10 cellular contexts compared by ENCODE assay signal in genomic region chr10:132665946-132666732, GRCh38.
DNase-seq lines count a peak whose midpoint lies in the region; ATAC-seq, FAIRE-seq and TF ChIP-seq lines count a peak whose summit lies in the region.
"Had no signal": no experiment of that assay in that cellular context is flagged by ENCODE, and none has a peak within 500 bp of the region (broad histone marks: within the 10 kb centered on the region; RNA-seq: fewer than 3 reads in every experiment).

No MANE protein-coding gene starts in this region.

- no peak overlapping the region for H3K4me3 Mint-ChIP-seq in activated naive CD8-positive, alpha-beta T cell treated with anti-CD3 and anti-CD28 coated beads, Interleukin-2, amount 50 U/mL, for 24 hours
- H3K4me3 Mint-ChIP-seq: activated naive CD8-positive, alpha-beta T cell treated with anti-CD3 and anti-CD28 coated beads, Interleukin-2, amount 10 ng/mL, durations not matched to agents 7 days and 5 days had no signal

- H3K27ac Mint-ChIP-seq in activated naive CD8-positive, alpha-beta T cell treated with anti-CD3 and anti-CD28 coated beads, Interleukin-2, amount 50 U/mL, for 24 hours, result peak overlapping the region; percentile 68
- H3K27ac Mint-ChIP-seq: activated naive CD8-positive, alpha-beta T cell treated with anti-CD3 and anti-CD28 coated beads, Interleukin-2, amount 10 ng/mL, durations not matched to agents 7 days and 5 days had no signal

- H3K36me3 ChIP-seq in lower lobe of right lung, result no peaks in the 10 kb centered on the region

- no peak overlapping the region for H3K27ac ChIP-seq in lower lobe of right lung

- intact Hi-C loops in lower lobe of right lung (cut with DNase I) (no loop called here), posterior vena cava (cut with DNase I) (no loop called here)

- peaks cover 2% of the 10 kb centered on the region for H3K36me3 Mint-ChIP-seq in activated naive CD8-positive, alpha-beta T cell treated with anti-CD3 and anti-CD28 coated beads, Interleukin-2, amount 50 U/mL, for 24 hours (ENCODE audit: low read depth)
- H3K36me3 Mint-ChIP-seq: activated naive CD8-positive, alpha-beta T cell treated with anti-CD3 and anti-CD28 coated beads, Interleukin-2, amount 10 ng/mL, durations not matched to agents 7 days and 5 days had no signal

- DNase-seq in CD1c-positive myeloid dendritic cell (ENCODE audit: extremely low spot score) (peak; percentile 80), HTR-8/SVneo (ENCODE audit: insufficient read length, low spot score) (peak; percentile 42), lower lobe of right lung (peak; percentile 24), posterior vena cava (ENCODE audit: low spot score) (no peak), NCI-H1436 (lab: John Stamatoyannopoulos, UW) (no peak)
- no peak for DNase-seq in activated naive CD8-positive, alpha-beta T cell treated with anti-CD3 and anti-CD28 coated beads, Interleukin-2, amount 50 U/mL, for 24 hours
- DNase-seq: activated naive CD8-positive, alpha-beta T cell treated with anti-CD3 and anti-CD28 coated beads, Interleukin-2, amount 10 ng/mL, durations not matched to agents 7 days and 5 days had no signal

- ATAC-seq in activated naive CD8-positive, alpha-beta T cell treated with anti-CD3 and anti-CD28 coated beads, Interleukin-2, amount 50 U/mL, for 24 hours, result peak; percentile 92
- ATAC-seq in lower lobe of right lung, result no peak
- ATAC-seq in GM21526 (IDR thresholded peaks at IDR 0.05; ENCODE audit: low FRiP score, unreplicated experiment), result no peak
- ATAC-seq in HG02884 (IDR thresholded peaks at IDR 0.05; ENCODE audit: unreplicated experiment), result no peak

- FAIRE-seq in HTR-8/SVneo (lab: Jason Lieb, UNC), result no peak
- FAIRE-seq: GM18507 had no signal

- no peaks in the 10 kb centered on the region for H3K27me3 ChIP-seq in lower lobe of right lung (ENCODE audit: low read depth)

- peaks cover 11% of the 10 kb centered on the region for H3K4me1 ChIP-seq in lower lobe of right lung

- TF ChIP-seq CTCF in lower lobe of right lung (IDR thresholded peaks at IDR 0.05), result no peak

- no peaks in the 10 kb centered on the region for H3K27me3 Mint-ChIP-seq in activated naive CD8-positive, alpha-beta T cell treated with anti-CD3 and anti-CD28 coated beads, Interleukin-2, amount 50 U/mL, for 24 hours
- H3K27me3 Mint-ChIP-seq: activated naive CD8-positive, alpha-beta T cell treated with anti-CD3 and anti-CD28 coated beads, Interleukin-2, amount 10 ng/mL, durations not matched to agents 7 days and 5 days had no signal

- H3K9me3 ChIP-seq in lower lobe of right lung, result no peaks in the 10 kb centered on the region

- H3K4me1 Mint-ChIP-seq in activated naive CD8-positive, alpha-beta T cell treated with anti-CD3 and anti-CD28 coated beads, Interleukin-2, amount 50 U/mL, for 24 hours, result peaks cover 18% of the 10 kb centered on the region
- H3K4me1 Mint-ChIP-seq: activated naive CD8-positive, alpha-beta T cell treated with anti-CD3 and anti-CD28 coated beads, Interleukin-2, amount 10 ng/mL, durations not matched to agents 7 days and 5 days had no signal

- H3K4me3 ChIP-seq in lower lobe of right lung, result no peak overlapping the region

- no peaks in the 10 kb centered on the region for H3K9me3 Mint-ChIP-seq in activated naive CD8-positive, alpha-beta T cell treated with anti-CD3 and anti-CD28 coated beads, Interleukin-2, amount 50 U/mL, for 24 hours
- H3K9me3 Mint-ChIP-seq: activated naive CD8-positive, alpha-beta T cell treated with anti-CD3 and anti-CD28 coated beads, Interleukin-2, amount 10 ng/mL, durations not matched to agents 7 days and 5 days had no signal

Comparison
In these comparisons a context has a peak if more than half of its experiments do, and no peak if none do; other contexts are left out.
1. DNase-seq: peak in CD1c-positive myeloid dendritic cell (single experiment), HTR-8/SVneo (single experiment) and lower lobe of right lung (single experiment); none in activated naive CD8-positive, alpha-beta T cell treated with anti-CD3 and anti-CD28 coated beads, Interleukin-2, amount 50 U/mL, for 24 hours (single experiment), posterior vena cava (single experiment) and NCI-H1436 (single experiment).